ENCODE assay signal across 12 cellular contexts in the genomic region with DNA sequence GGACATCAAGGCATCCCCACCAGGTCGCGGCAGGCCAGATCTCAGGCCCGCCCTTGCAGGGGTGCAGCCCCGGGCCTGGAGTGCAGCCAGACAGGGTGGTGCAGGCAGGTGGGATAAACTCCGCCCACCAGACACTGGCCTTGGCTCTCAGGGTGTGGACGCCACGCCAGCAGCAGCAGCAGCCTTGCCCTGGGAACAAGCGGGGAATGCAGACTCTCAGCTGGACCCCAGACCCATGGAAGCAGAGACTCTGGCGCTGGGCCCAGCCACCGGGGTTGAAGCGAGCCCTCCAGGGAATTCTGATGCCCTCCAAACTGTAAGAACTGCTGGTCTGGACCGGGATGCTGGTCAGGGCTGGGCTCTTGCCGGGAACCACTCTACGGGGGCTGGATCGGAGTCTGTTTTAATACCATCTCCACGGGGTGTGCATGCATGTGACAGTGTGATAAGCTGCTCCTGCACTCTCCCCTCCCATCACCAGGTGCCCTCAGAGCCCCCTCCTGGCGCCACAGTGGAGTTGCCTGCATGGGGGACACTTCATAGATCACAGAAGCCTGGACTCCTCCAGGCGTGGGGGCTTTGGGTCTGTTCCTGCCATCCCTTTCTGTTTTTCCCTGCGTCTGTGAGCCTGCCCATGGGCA.
DNase-seq lines count a peak whose midpoint lies in the region; ATAC-seq and TF ChIP-seq lines count a peak whose summit lies in the region.
"Had no signal": no experiment of that assay in that cellular context is flagged by ENCODE, and none has a peak within 500 bp of the region (broad histone marks: within the 10 kb centered on the region; RNA-seq: fewer than 3 reads in every experiment).

No MANE protein-coding gene starts in this region.

- no peaks in the 10 kb centered on the region for H3K4me1 ChIP-seq in HEK293 (ENCODE audit: control insufficient read depth, insufficient read depth, low read length)
- no peaks in the 10 kb centered on the region for H3K4me1 ChIP-seq in right lobe of liver

- H3K9me3 ChIP-seq in HEK293 (ENCODE audit: control insufficient read depth, insufficient read depth, low read depth, low read length): no peaks in the 10 kb centered on the region
- H3K9me3 ChIP-seq in right lobe of liver: no peaks in the 10 kb centered on the region

- CTCF ChIA-PET in HEK293 (lab: Yijun Ruan, JAX): no interaction called here
- CTCF ChIA-PET in activated CD8-positive, alpha-beta T cell treated with anti-CD3 and anti-CD28 coated beads for 36 hours (lab: Charles Lee): interaction anchor here (1.0 to 1.4 kb wide), 2 partner anchors 13 to 25 kb away, joined by 3 to 4 read pairs; no protein-coding TSS in a partner anchor
- CTCF ChIA-PET in activated CD4-positive, alpha-beta T cell treated with anti-CD3 and anti-CD28 coated beads, Interleukin-2, amount 10 ng/mL, durations not matched to agents 7 days and 5 days (lab: Charles Lee): no interaction called here

- intact Hi-C loops in activated CD8-positive, alpha-beta T cell treated with anti-CD3 and anti-CD28 coated beads for 36 hours (cut with micrococcal nuclease): no loop called here
- intact Hi-C loops in right lobe of liver (cut with DNase I): no loop called here

- H3K27me3 Mint-ChIP-seq in activated CD8-positive, alpha-beta T cell treated with anti-CD3 and anti-CD28 coated beads for 36 hours: peaks cover 3% of the 10 kb centered on the region
- H3K27me3 Mint-ChIP-seq in activated CD4-positive, alpha-beta T cell treated with anti-CD3 and anti-CD28 coated beads, Interleukin-2, amount 10 ng/mL, durations not matched to agents 7 days and 5 days: no peaks in the 10 kb centered on the region
- H3K27me3 Mint-ChIP-seq in activated T-cell treated with anti-CD3 and anti-CD28 coated beads, Interleukin-2, amount 50 U/mL, for 4 hours (ENCODE audit: low read depth): no peaks in the 10 kb centered on the region
- H3K27me3 Mint-ChIP-seq in T-helper 2 cell treated with Interferon-gamma antibody and Interleukin-4, amounts not matched to agents 5 μg/mL and 100 μg/mL, for 36 hours (ENCODE audit: low read depth): no peaks in the 10 kb centered on the region
- H3K27me3 Mint-ChIP-seq: dendritic cell treated with granulocyte-macrophage colony-stimulating factor and Interleukin-4, amounts not matched to agents 40 ng/mL and 50 ng/mL, for 4 days had no signal

- H3K9me3 Mint-ChIP-seq in activated CD8-positive, alpha-beta T cell treated with anti-CD3 and anti-CD28 coated beads for 36 hours: no peaks in the 10 kb centered on the region
- H3K9me3 Mint-ChIP-seq in activated CD4-positive, alpha-beta T cell treated with anti-CD3 and anti-CD28 coated beads, Interleukin-2, amount 10 ng/mL, durations not matched to agents 7 days and 5 days: no peaks in the 10 kb centered on the region
- no peaks in the 10 kb centered on the region for H3K9me3 Mint-ChIP-seq in activated T-cell treated with anti-CD3 and anti-CD28 coated beads, Interleukin-2, amount 50 U/mL, for 4 hours
- no peaks in the 10 kb centered on the region for H3K9me3 Mint-ChIP-seq in T-helper 2 cell treated with Interferon-gamma antibody and Interleukin-4, amounts not matched to agents 5 μg/mL and 100 μg/mL, for 36 hours
- H3K9me3 Mint-ChIP-seq: activated naive CD8-positive, alpha-beta T cell treated with anti-CD3 and anti-CD28 coated beads, Interleukin-2, amount 50 U/mL, for 24 hours; dendritic cell treated with granulocyte-macrophage colony-stimulating factor and Interleukin-4, amounts not matched to agents 40 ng/mL and 50 ng/mL, for 4 days had no signal

- H3K36me3 Mint-ChIP-seq in activated CD8-positive, alpha-beta T cell treated with anti-CD3 and anti-CD28 coated beads for 36 hours (ENCODE audit: low read depth): no peaks in the 10 kb centered on the region
- no peaks in the 10 kb centered on the region for H3K36me3 Mint-ChIP-seq in activated CD4-positive, alpha-beta T cell treated with anti-CD3 and anti-CD28 coated beads, Interleukin-2, amount 10 ng/mL, durations not matched to agents 7 days and 5 days (ENCODE audit: low read depth)
- no peaks in the 10 kb centered on the region for H3K36me3 Mint-ChIP-seq in activated T-cell treated with anti-CD3 and anti-CD28 coated beads, Interleukin-2, amount 50 U/mL, for 4 hours (ENCODE audit: insufficient read depth)
- H3K36me3 Mint-ChIP-seq in T-helper 2 cell treated with Interferon-gamma antibody and Interleukin-4, amounts not matched to agents 5 μg/mL and 100 μg/mL, for 36 hours (ENCODE audit: low read depth): no peaks in the 10 kb centered on the region

- H3K4me1 Mint-ChIP-seq in activated CD8-positive, alpha-beta T cell treated with anti-CD3 and anti-CD28 coated beads for 36 hours (ENCODE audit: low read depth): peaks cover 3% of the 10 kb centered on the region
- H3K4me1 Mint-ChIP-seq in activated CD4-positive, alpha-beta T cell treated with anti-CD3 and anti-CD28 coated beads, Interleukin-2, amount 10 ng/mL, durations not matched to agents 7 days and 5 days: no peaks in the 10 kb centered on the region
- no peaks in the 10 kb centered on the region for H3K4me1 Mint-ChIP-seq in activated T-cell treated with anti-CD3 and anti-CD28 coated beads, Interleukin-2, amount 50 U/mL, for 4 hours (ENCODE audit: low read depth)
- H3K4me1 Mint-ChIP-seq in T-helper 2 cell treated with Interferon-gamma antibody and Interleukin-4, amounts not matched to agents 5 μg/mL and 100 μg/mL, for 36 hours (ENCODE audit: low read depth): no peaks in the 10 kb centered on the region

- H3K4me3 ChIP-seq in HEK293 (ENCODE audit: low read depth, low read length) (no peak overlapping the region), right lobe of liver (no peak overlapping the region)

- H3K4me3 Mint-ChIP-seq in activated CD8-positive, alpha-beta T cell treated with anti-CD3 and anti-CD28 coated beads for 36 hours: no peak overlapping the region
- no peak overlapping the region for H3K4me3 Mint-ChIP-seq in activated CD4-positive, alpha-beta T cell treated with anti-CD3 and anti-CD28 coated beads, Interleukin-2, amount 10 ng/mL, durations not matched to agents 7 days and 5 days
- H3K4me3 Mint-ChIP-seq in activated T-cell treated with anti-CD3 and anti-CD28 coated beads, Interleukin-2, amount 50 U/mL, for 4 hours: no peak overlapping the region
- H3K4me3 Mint-ChIP-seq in T-helper 2 cell treated with Interferon-gamma antibody and Interleukin-4, amounts not matched to agents 5 μg/mL and 100 μg/mL, for 36 hours: no peak overlapping the region
- H3K4me3 Mint-ChIP-seq: activated naive CD8-positive, alpha-beta T cell treated with anti-CD3 and anti-CD28 coated beads, Interleukin-2, amount 50 U/mL, for 24 hours; dendritic cell treated with granulocyte-macrophage colony-stimulating factor and Interleukin-4, amounts not matched to agents 40 ng/mL and 50 ng/mL, for 4 days had no signal

- peak; percentile 2 for DNase-seq in DMS114 treated with DMSO at 0.1 percent for 48 hours (lab: John Stamatoyannopoulos, UW; ENCODE audit: unreplicated experiment)
- no peak for DNase-seq in activated CD8-positive, alpha-beta T cell treated with anti-CD3 and anti-CD28 coated beads for 36 hours
- DNase-seq in right lobe of liver: peak in 2 of 3 donors; percentile 15 to 40
- DNase-seq in activated CD4-positive, alpha-beta T cell treated with anti-CD3 and anti-CD28 coated beads, Interleukin-2, amount 10 ng/mL, durations not matched to agents 7 days and 5 days: no peak
- no peak for DNase-seq in activated T-cell treated with anti-CD3 and anti-CD28 coated beads, Interleukin-2, amount 50 U/mL, for 4 hours
- no peak for DNase-seq in T-helper 2 cell treated with Interferon-gamma antibody and Interleukin-4, amounts not matched to agents 5 μg/mL and 100 μg/mL, for 36 hours (ENCODE audit: low spot score)
- DNase-seq: activated naive CD8-positive, alpha-beta T cell treated with anti-CD3 and anti-CD28 coated beads, Interleukin-2, amount 50 U/mL, for 24 hours; activated T-cell treated with anti-CD3 and anti-CD28 coated beads for 4 hours; C1 segment of cervical spinal cord had no signal

- TF ChIP-seq POLR2A in right lobe of liver (IDR thresholded peaks at IDR 0.05): no peak

- no peak overlapping the region for H3K27ac Mint-ChIP-seq in activated CD8-positive, alpha-beta T cell treated with anti-CD3 and anti-CD28 coated beads for 36 hours
- H3K27ac Mint-ChIP-seq in activated CD4-positive, alpha-beta T cell treated with anti-CD3 and anti-CD28 coated beads, Interleukin-2, amount 10 ng/mL, durations not matched to agents 7 days and 5 days: no peak overlapping the region
- H3K27ac Mint-ChIP-seq in T-helper 2 cell treated with Interferon-gamma antibody and Interleukin-4, amounts not matched to agents 5 μg/mL and 100 μg/mL, for 36 hours: no peak overlapping the region
- H3K27ac Mint-ChIP-seq: activated naive CD8-positive, alpha-beta T cell treated with anti-CD3 and anti-CD28 coated beads, Interleukin-2, amount 50 U/mL, for 24 hours; dendritic cell treated with granulocyte-macrophage colony-stimulating factor and Interleukin-4, amounts not matched to agents 40 ng/mL and 50 ng/mL, for 4 days had no signal

- H3K27ac ChIP-seq in HEK293 (ENCODE audit: extremely low read depth, low read depth, low read length) (no peak overlapping the region), right lobe of liver (no peak overlapping the region)

- H3K36me3 ChIP-seq in HEK293 (ENCODE audit: control insufficient read depth in 2 of 2, insufficient read depth in 1 of 2, low read length in 2 of 2): no peaks in the 10 kb centered on the region
- no peaks in the 10 kb centered on the region for H3K36me3 ChIP-seq in right lobe of liver

- H3K27me3 ChIP-seq in right lobe of liver: no peaks in the 10 kb centered on the region

- TF ChIP-seq CTCF in HEK293 (tag by site-specific recombination; IDR thresholded peaks at IDR 0.05): no peak
- TF ChIP-seq CTCF in activated CD8-positive, alpha-beta T cell treated with anti-CD3 and anti-CD28 coated beads for 36 hours (IDR thresholded peaks at IDR 0.05): no peak
- no peak for TF ChIP-seq CTCF in right lobe of liver (IDR thresholded peaks at IDR 0.05)

- WGBS in right lobe of liver (ENCODE audit: insufficient coverage, low coverage, low lambda C conversion rate, missing lambda C conversion rate): no CpG with 5 or more reads among the region's 19 CpGs

- POLR2A ChIA-PET in HEK293 (lab: Yijun Ruan, JAX): no interaction called here
- POLR2A ChIA-PET in activated CD8-positive, alpha-beta T cell treated with anti-CD3 and anti-CD28 coated beads for 36 hours (lab: Charles Lee): no interaction called here
- POLR2A ChIA-PET in activated CD4-positive, alpha-beta T cell treated with anti-CD3 and anti-CD28 coated beads, Interleukin-2, amount 10 ng/mL, durations not matched to agents 7 days and 5 days (lab: Charles Lee): no interaction called here

- ATAC-seq in activated CD8-positive, alpha-beta T cell treated with anti-CD3 and anti-CD28 coated beads for 36 hours: peak; percentile 59
- ATAC-seq in right lobe of liver (no peak), HG03159 (IDR thresholded peaks at IDR 0.05; ENCODE audit: unreplicated experiment) (no peak)
- no peak for ATAC-seq in activated T-cell treated with anti-CD3 and anti-CD28 coated beads, Interleukin-2, amount 50 U/mL, for 4 hours
- ATAC-seq: activated naive CD8-positive, alpha-beta T cell treated with anti-CD3 and anti-CD28 coated beads, Interleukin-2, amount 50 U/mL, for 24 hours had no signal

TF ChIP-seq in HEK293, 187 proteins besides CTCF, POLR2A, EP300 and RAD21 (continues in another document):
- TF ChIP-seq GLI2 (tag by site-specific recombination; IDR thresholded peaks at IDR 0.05; ENCODE audit: borderline replicate concordance, low read depth): no peak
- no peak for TF ChIP-seq ZNF133 (tag by site-specific recombination; IDR thresholded peaks at IDR 0.05)

Comparison
In these comparisons a context has a peak if more than half of its experiments do, and no peak if none do; other contexts are left out.
1. DNase-seq: peak in DMS114 treated with DMSO at 0.1 percent for 48 hours (single experiment) and right lobe of liver (2 of 3); none in activated CD8-positive, alpha-beta T cell treated with anti-CD3 and anti-CD28 coated beads for 36 hours (single experiment), activated CD4-positive, alpha-beta T cell treated with anti-CD3 and anti-CD28 coated beads, Interleukin-2, amount 10 ng/mL, durations not matched to agents 7 days and 5 days (single experiment), activated T-cell treated with anti-CD3 and anti-CD28 coated beads, Interleukin-2, amount 50 U/mL, for 4 hours (single experiment) and T-helper 2 cell treated with Interferon-gamma antibody and Interleukin-4, amounts not matched to agents 5 μg/mL and 100 μg/mL, for 36 hours (single experiment).